Comparison of ENCODE assay signal across 8 cellular contexts in the genomic region with DNA sequence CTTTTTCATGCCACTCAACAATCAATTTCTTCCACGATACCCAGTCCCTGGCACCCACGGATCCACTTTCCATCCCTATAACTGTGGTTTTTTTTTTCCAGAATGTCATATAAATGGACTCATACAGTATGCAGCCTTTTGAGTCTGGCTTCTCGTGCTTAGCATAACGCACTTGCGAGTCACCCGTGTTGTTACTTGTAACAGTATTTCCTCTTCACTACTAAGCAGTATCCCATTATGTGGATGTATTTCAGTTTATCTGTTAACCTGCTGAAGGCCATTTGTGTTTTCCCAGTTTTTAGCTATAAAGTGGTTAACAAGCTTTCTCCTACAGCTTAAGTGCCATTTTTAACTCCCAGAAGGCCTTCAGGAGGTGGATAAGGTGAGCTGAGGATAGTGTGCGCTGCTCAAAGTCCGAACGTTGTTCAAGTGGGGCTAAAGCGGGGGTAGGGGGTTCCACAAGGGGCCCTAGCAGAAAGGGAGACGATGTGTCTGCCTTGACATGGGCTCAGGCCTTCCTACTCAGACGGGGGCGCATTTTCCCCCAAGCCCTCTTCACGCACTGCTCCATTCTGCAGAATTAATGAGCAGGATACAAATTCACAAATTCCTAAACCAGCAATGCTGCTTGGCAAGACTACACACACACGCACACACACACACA. TPM values are rescaled to one million over a fixed set of nuclear protein-coding genes. Genes with fewer than 3 reads are reported as not detected.
DNase-seq lines count a peak whose midpoint lies in the region; ATAC-seq and TF ChIP-seq lines count a peak whose summit lies in the region.

No MANE protein-coding gene starts in this region.

- ATAC-seq in activated CD8-positive, alpha-beta T cell treated with anti-CD3 and anti-CD28 coated beads, Interleukin-2, amount 10 ng/mL, durations not matched to agents 7 days and 5 days: peak; percentile 16
- ATAC-seq in gastroesophageal sphincter (no peak), HG03565 (IDR thresholded peaks at IDR 0.05; ENCODE audit: unreplicated experiment) (no peak)

- no peaks in the 10 kb centered on the region for H3K9me3 Mint-ChIP-seq in activated CD8-positive, alpha-beta T cell treated with anti-CD3 and anti-CD28 coated beads, Interleukin-2, amount 10 ng/mL, durations not matched to agents 7 days and 5 days (ENCODE audit: insufficient read depth)

- TF ChIP-seq EP300 in gastroesophageal sphincter (IDR thresholded peaks at IDR 0.05): no peak
- TF ChIP-seq EP300 in ovary (IDR thresholded peaks at IDR 0.05): no peak

- H3K27ac Mint-ChIP-seq in activated CD8-positive, alpha-beta T cell treated with anti-CD3 and anti-CD28 coated beads, Interleukin-2, amount 10 ng/mL, durations not matched to agents 7 days and 5 days: peak overlapping the region; percentile 97

- H3K4me3 Mint-ChIP-seq in activated CD8-positive, alpha-beta T cell treated with anti-CD3 and anti-CD28 coated beads, Interleukin-2, amount 10 ng/mL, durations not matched to agents 7 days and 5 days: peak overlapping the region; percentile 85

- 1 to 8% methylated on average over 13 to 14 of the region's 15 CpGs for WGBS in gastroesophageal sphincter (ENCODE audit: low coverage in 1 of 2), 2 donors
- WGBS in ovary, 3 donors: 2% methylated on average over 15 of the region's 15 CpGs

- TF ChIP-seq CTCF in gastroesophageal sphincter (IDR thresholded peaks at IDR 0.05) (no peak), ovary (IDR thresholded peaks at IDR 0.05) (no peak)

- CTCF ChIA-PET in activated CD8-positive, alpha-beta T cell treated with anti-CD3 and anti-CD28 coated beads, Interleukin-2, amount 10 ng/mL, durations not matched to agents 7 days and 5 days (lab: Charles Lee): interaction anchor here (0.7 to 3.8 kb wide), 6 partner anchors 17 to 127 kb away, joined by 3 to 24 read pairs (median 4); no protein-coding TSS in a partner anchor

- H3K36me3 ChIP-seq in gastroesophageal sphincter (peaks cover 0 to 3% of the 10 kb centered on the region in 2 donors), ovary (no peaks in the 10 kb centered on the region)

- H3K36me3 Mint-ChIP-seq in activated CD8-positive, alpha-beta T cell treated with anti-CD3 and anti-CD28 coated beads, Interleukin-2, amount 10 ng/mL, durations not matched to agents 7 days and 5 days (ENCODE audit: low read depth): peaks cover 44% of the 10 kb centered on the region

- H3K9me3 ChIP-seq in gastroesophageal sphincter (no peaks in the 10 kb centered on the region), ovary (no peaks in the 10 kb centered on the region)

- H3K4me1 ChIP-seq in gastroesophageal sphincter (peaks cover 0 to 73% (median 10%) of the 10 kb centered on the region in 3 donors), ovary (ENCODE audit: insufficient read depth) (peaks cover 14% of the 10 kb centered on the region)

- peak; percentile 10 for DNase-seq in activated effector memory CD4-positive, alpha-beta T cell treated with Interleukin-2 at 50 U/mL for 16 hours
- DNase-seq in activated effector memory CD4-positive, alpha-beta T cell treated with anti-CD3 and anti-CD28 coated beads, Interleukin-2, amount 50 U/mL, for 16 hours: no peak
- DNase-seq in Jurkat, Clone E6-1 (ENCODE audit: low read depth, low spot score): no peak
- peak; percentile 44 for DNase-seq in activated CD8-positive, alpha-beta T cell treated with anti-CD3 and anti-CD28 coated beads, Interleukin-2, amount 10 ng/mL, durations not matched to agents 7 days and 5 days
- DNase-seq in ovary (peak in 1 of 5 donors; percentile 63), NCI-H524 treated with DMSO at 0.1 percent for 48 hours (lab: John Stamatoyannopoulos, UW) (no peak)

- H3K27me3 Mint-ChIP-seq in activated CD8-positive, alpha-beta T cell treated with anti-CD3 and anti-CD28 coated beads, Interleukin-2, amount 10 ng/mL, durations not matched to agents 7 days and 5 days (ENCODE audit: low read depth): no peaks in the 10 kb centered on the region

- peak overlapping the region; percentile 92 for H3K4me3 ChIP-seq in Jurkat, Clone E6-1 (ENCODE audit: low read length)
- H3K4me3 ChIP-seq in gastroesophageal sphincter (peak overlapping the region; percentile 81 to 83), ovary (peak overlapping the region; percentile 89)

- H3K27me3 ChIP-seq in gastroesophageal sphincter (no peaks in the 10 kb centered on the region), ovary (no peaks in the 10 kb centered on the region)

- H3K27ac ChIP-seq in gastroesophageal sphincter (peak overlapping the region; percentile 80 to 100 (median 96)), ovary (peak overlapping the region; percentile 94 to 96)

- intact Hi-C loops in ovary (cut with DNase I): no loop called here

- POLR2A ChIA-PET in activated CD8-positive, alpha-beta T cell treated with anti-CD3 and anti-CD28 coated beads, Interleukin-2, amount 10 ng/mL, durations not matched to agents 7 days and 5 days (lab: Charles Lee): interaction anchor here (0.7 to 1.4 kb wide), 5 partner anchors 14 to 386 kb away, joined by 3 to 6 read pairs (median 4); a partner anchor contains a TSS

- no peak for TF ChIP-seq POLR2A in gastroesophageal sphincter (IDR thresholded peaks at IDR 0.05)
- TF ChIP-seq POLR2A in ovary (IDR thresholded peaks at IDR 0.05): no peak

- H3K4me1 Mint-ChIP-seq in activated CD8-positive, alpha-beta T cell treated with anti-CD3 and anti-CD28 coated beads, Interleukin-2, amount 10 ng/mL, durations not matched to agents 7 days and 5 days (ENCODE audit: low read depth): peaks cover 70% of the 10 kb centered on the region

RNA-seq across cellular contexts. Expression of a gene that starts 0.8 kb away (rescaled TPM):
- polyA plus RNA-seq in Jurkat, Clone E6-1 (2012; ENCODE audit: insufficient read depth, insufficient read length): 85.5 TPM
- total RNA-seq in activated CD8-positive, alpha-beta T cell treated with anti-CD3 and anti-CD28 coated beads, Interleukin-2, amount 10 ng/mL, durations not matched to agents 7 days and 5 days: 100 to 1,000 TPM; 314 to 317 TPM
- 100 to 1,000 TPM in 1 of 4 donors, 10 to 100 TPM in 3; 71.0 to 108 (median 90.4) TPM for total RNA-seq in gastroesophageal sphincter
- total RNA-seq in ovary: 100 to 1,000 TPM in 5 of 7 donors, 10 to 100 TPM in 2; 57.2 to 175 (median 134) TPM
- polyA plus RNA-seq in ovary: 100 to 1,000 TPM in 1 of 2 donors, 10 to 100 TPM in 1; 45.0 to 184 TPM

RNA-seq across cellular contexts. Expression of a gene that starts 39.6 kb away (rescaled TPM):
- not detected for polyA plus RNA-seq in Jurkat, Clone E6-1 (2012; ENCODE audit: insufficient read depth, insufficient read length)
- total RNA-seq in activated CD8-positive, alpha-beta T cell treated with anti-CD3 and anti-CD28 coated beads, Interleukin-2, amount 10 ng/mL, durations not matched to agents 7 days and 5 days: not detected
- total RNA-seq in gastroesophageal sphincter (under 1 TPM in 3 of 4 donors, not detected in 1; 0.08 to 0.45 (median 0.13) TPM), ovary (under 1 TPM in 4 of 7 donors, not detected in 3; 0.08 to 0.25 (median 0.23) TPM)
- polyA plus RNA-seq in ovary: under 1 TPM; 0.04 to 0.08 TPM

RNA-seq across cellular contexts. Expression of a gene that starts 48.8 kb away (rescaled TPM):
- polyA plus RNA-seq in Jurkat, Clone E6-1 (2012; ENCODE audit: insufficient read depth, insufficient read length): 160 TPM
- total RNA-seq in activated CD8-positive, alpha-beta T cell treated with anti-CD3 and anti-CD28 coated beads, Interleukin-2, amount 10 ng/mL, durations not matched to agents 7 days and 5 days: 100 to 1,000 TPM in 1 of 2 experiments, 10 to 100 TPM in 1; 93.6 to 103 TPM
- total RNA-seq in gastroesophageal sphincter: 10 to 100 TPM; 27.4 to 39.7 (median 32.2) TPM
- 10 to 100 TPM; 14.3 to 72.4 (median 58.5) TPM for total RNA-seq in ovary
- polyA plus RNA-seq in ovary: 100 to 1,000 TPM in 1 of 2 donors, 10 to 100 TPM in 1; 31.4 to 119 TPM

Comparison
In these comparisons a context has a peak if more than half of its experiments do, and no peak if none do; other contexts are left out.
1. DNase-seq: peak in activated effector memory CD4-positive, alpha-beta T cell treated with Interleukin-2 at 50 U/mL for 16 hours (single experiment) and activated CD8-positive, alpha-beta T cell treated with anti-CD3 and anti-CD28 coated beads, Interleukin-2, amount 10 ng/mL, durations not matched to agents 7 days and 5 days (single experiment); none in activated effector memory CD4-positive, alpha-beta T cell treated with anti-CD3 and anti-CD28 coated beads, Interleukin-2, amount 50 U/mL, for 16 hours (single experiment), Jurkat, Clone E6-1 (single experiment) and NCI-H524 treated with DMSO at 0.1 percent for 48 hours (single experiment).
2. Peak in every context shown above with its lines, with median percentiles within 50 percentile points of each other: H3K4me3 ChIP-seq.